Comparison of ENCODE assay signal across 16 cellular contexts in genomic region chr15:88658070-88658965, GRCh38. TPM values are rescaled to one million over a fixed set of nuclear protein-coding genes. Genes with fewer than 3 reads are reported as not detected.
DNase-seq lines count a peak whose midpoint lies in the region; ATAC-seq, FAIRE-seq and TF ChIP-seq lines count a peak whose summit lies in the region.
"Had no signal": no experiment of that assay in that cellular context is flagged by ENCODE, and none has a peak within 500 bp of the region (broad histone marks: within the 10 kb centered on the region; RNA-seq: fewer than 3 reads in every experiment).

No MANE protein-coding gene starts in this region.

- no peak overlapping the region for H3K23ac ChIP-seq in IMR-90 (ENCODE audit: low read depth, low read length)

- peak; percentile 60 for FAIRE-seq in bronchial epithelial cell (lab: Jason Lieb, UNC)
- FAIRE-seq: colon, D721Med had no signal

- peaks cover 31 to 79% (median 50%) of the 10 kb centered on the region in 4 donors for H3K4me1 Mint-ChIP-seq in CD4-positive, alpha-beta memory T cell
- peaks cover 56% of the 10 kb centered on the region for H3K4me1 Mint-ChIP-seq in osteocyte (ENCODE audit: unreplicated experiment)

- in situ Hi-C loops in IMR-90 (cut with MboI; ENCODE audit: low sequenced_read_pairs): loop anchor here (25.0 kb wide), 2 partner anchors 179 to 504 kb away; no protein-coding TSS in a partner anchor

- POLR2A ChIA-PET in CD4-positive, alpha-beta memory T cell (lab: Charles Lee; ENCODE audit: partially characterized antibody): interaction anchor here (0.6 to 9.2 kb wide), 4 partner anchors 8 to 36 kb away, joined by 3 to 113 read pairs (median 4); no protein-coding TSS in a partner anchor
- POLR2A ChIA-PET in IMR-90 (lab: Charles Lee; ENCODE audit: unreplicated experiment): interaction anchor here (0.6 kb wide), 1 partner anchor 12 kb away, joined by 3 read pairs; no protein-coding TSS in a partner anchor

- no peak overlapping the region for H3K27ac ChIP-seq in CD4-positive, alpha-beta memory T cell (ENCODE audit: low read depth, low read length)
- no peak overlapping the region for H3K27ac ChIP-seq in IMR-90 (ENCODE audit: insufficient read depth, low read length)
- H3K27ac ChIP-seq: foreskin keratinocyte, left lung had no signal

- H3K4me3 Mint-ChIP-seq in CD4-positive, alpha-beta memory T cell: no peak overlapping the region
- H3K4me3 Mint-ChIP-seq in osteocyte (ENCODE audit: unreplicated experiment): no peak overlapping the region

- peaks cover 7% of the 10 kb centered on the region for H3K9me1 ChIP-seq in IMR-90 (ENCODE audit: insufficient read depth, low read length)

- H3K36me3 Mint-ChIP-seq in CD4-positive, alpha-beta memory T cell: peaks cover 9 to 18% of the 10 kb centered on the region in 2 donors
- H3K36me3 Mint-ChIP-seq in osteocyte (ENCODE audit: unreplicated experiment): no peaks in the 10 kb centered on the region

- H3K4me1 ChIP-seq in CD4-positive, alpha-beta memory T cell (ENCODE audit: insufficient read depth, low read length): peaks cover 52% of the 10 kb centered on the region
- peaks cover 13% of the 10 kb centered on the region for H3K4me1 ChIP-seq in IMR-90 (ENCODE audit: control insufficient read depth, insufficient read depth, low read length)

- peak overlapping the region; percentile 26; the same call in 1 of the 2 replicates for H2BK20ac ChIP-seq in IMR-90 (ENCODE audit: low read depth, low read length)

- 0 out of 2 replicates have a peak overlapping the region, but pooled peaks have one; percentile 45 for H3K14ac ChIP-seq in IMR-90 (replicated peaks; ENCODE audit: low read depth, low read length)

- intact Hi-C loops in CD4-positive, alpha-beta memory T cell (cut with micrococcal nuclease): no loop called here
- intact Hi-C loops in IMR-90 (cut with micrococcal nuclease): loop anchor here (5.0 kb wide), 2 partner anchors 359 to 399 kb away; no protein-coding TSS in a partner anchor

- peak overlapping the region; percentile 59; the same call in 1 of the 3 replicates for H2BK15ac ChIP-seq in IMR-90 (ENCODE audit: low read depth, low read length)

- H3K4me2 ChIP-seq in IMR-90 (ENCODE audit: low read depth, low read length): no peak overlapping the region

- TF ChIP-seq CTCF in IMR-90 (conservative IDR thresholded peaks at IDR 0.05; ENCODE audit: low read depth, low read length): no peak
- no peak for TF ChIP-seq CTCF in bronchial epithelial cell (IDR thresholded peaks at IDR 0.05; ENCODE audit: insufficient read depth, low read length, severe bottlenecking)
- TF ChIP-seq CTCF in osteocyte (IDR thresholded peaks at IDR 0.05): no peak

- no peak for ATAC-seq in IMR-90 (ENCODE audit: low read depth)
- no peak for ATAC-seq in GM21737 (IDR thresholded peaks at IDR 0.05; ENCODE audit: unreplicated experiment)
- ATAC-seq in GM18873 (IDR thresholded peaks at IDR 0.05; ENCODE audit: low FRiP score, unreplicated experiment): no peak

- no peak overlapping the region; the same call in 1 of the 2 replicates for H2AK5ac ChIP-seq in IMR-90 (ENCODE audit: low read depth, low read length)

- no peaks in the 10 kb centered on the region for H3K9me3 Mint-ChIP-seq in CD4-positive, alpha-beta memory T cell
- H3K9me3 Mint-ChIP-seq in osteocyte (ENCODE audit: unreplicated experiment): no peaks in the 10 kb centered on the region

- peak overlapping the region; percentile 19; the same call in 1 of the 2 replicates for H2BK120ac ChIP-seq in IMR-90 (ENCODE audit: low read depth, low read length)

- H3K4ac ChIP-seq in IMR-90 (ENCODE audit: low read depth, low read length): peak overlapping the region; percentile 12; the same call in 1 of the 2 replicates

- H3K27me3 Mint-ChIP-seq in CD4-positive, alpha-beta memory T cell: no peaks in the 10 kb centered on the region
- H3K27me3 Mint-ChIP-seq in osteocyte (ENCODE audit: unreplicated experiment): no peaks in the 10 kb centered on the region

- H3K27ac Mint-ChIP-seq in CD4-positive, alpha-beta memory T cell: peak overlapping the region in 4 of 7 donors; percentile 41 to 86 (median 80)
- peak overlapping the region; percentile 41 for H3K27ac Mint-ChIP-seq in osteocyte (ENCODE audit: unreplicated experiment)

- no CpG with 5 or more reads among the region's 13 CpGs for WGBS in IMR-90 (ENCODE audit: extremely low coverage in 2 of 2, insufficient read length in 1 of 2), 2 experiments

- no peaks in the 10 kb centered on the region for H3K36me3 ChIP-seq in CD4-positive, alpha-beta memory T cell (ENCODE audit: insufficient read depth, low read length)
- H3K36me3 ChIP-seq in IMR-90 (ENCODE audit: control insufficient read depth, insufficient read depth, low read length) (no peaks in the 10 kb centered on the region), bronchial epithelial cell (ENCODE audit: control insufficient read depth, insufficient read depth, low read length) (no peaks in the 10 kb centered on the region)

- dilution Hi-C loops in IMR-90 (cut with HindIII; ENCODE audit: low sequenced_read_pairs, unreplicated experiment): no loop called here

- H3K79me1 ChIP-seq in IMR-90 (ENCODE audit: low read depth in 1 of 2, low read length in 2 of 2): no peaks in the 10 kb centered on the region

- H3K9me3 ChIP-seq in CD4-positive, alpha-beta memory T cell (ENCODE audit: control insufficient read depth in 1 of 2, low read length in 2 of 2): no peaks in the 10 kb centered on the region
- H3K9me3 ChIP-seq in IMR-90 (ENCODE audit: control insufficient read depth, insufficient read depth, low read length): no peaks in the 10 kb centered on the region
- H3K9me3 ChIP-seq: left lung had no signal

- H3K9ac ChIP-seq in IMR-90 (ENCODE audit: low read depth, low read length): no peak overlapping the region

- CTCF ChIA-PET in CD4-positive, alpha-beta memory T cell (lab: Charles Lee; ENCODE audit: partially characterized antibody): interaction anchor here (9.8 kb wide), 1 partner anchor 33 kb away, joined by 95 read pairs; no protein-coding TSS in a partner anchor
- CTCF ChIA-PET in IMR-90 (lab: Yijun Ruan, JAX): interaction anchor here (3.1 kb wide), 1 partner anchor 176 kb away, joined by 16 read pairs; no protein-coding TSS in a partner anchor

- H2AK9ac ChIP-seq in IMR-90 (replicated peaks; ENCODE audit: low read depth, low read length, poor library complexity): no peak overlapping the region

- no peak overlapping the region for H3K4me3 ChIP-seq in CD4-positive, alpha-beta memory T cell (ENCODE audit: low read length in 2 of 2)
- H3K4me3 ChIP-seq in IMR-90 (ENCODE audit: insufficient read depth, low read depth, low read length) (no peak overlapping the region), bronchial epithelial cell (ENCODE audit: low read depth, low read length) (no peak overlapping the region)
- H3K4me3 ChIP-seq: left lung had no signal

- H4K91ac ChIP-seq in IMR-90 (ENCODE audit: insufficient read depth, low read depth, low read length): 0 out of 2 replicates have a peak overlapping the region, but pooled peaks have one; percentile 4

- BruUV-seq in IMR-90 (replicated peaks; lab: Mats Ljungman, UMichigan): no TSS peak

- H3K56ac ChIP-seq in IMR-90 (ENCODE audit: extremely low read depth, insufficient read depth, low read length): no peak overlapping the region

- no peak overlapping the region for H4K5ac ChIP-seq in IMR-90 (ENCODE audit: low read depth, low read length)

- TF ChIP-seq POLR2A in IMR-90 (IDR thresholded peaks at IDR 0.05; ENCODE audit: low read depth, low read length): no peak

- H2BK5ac ChIP-seq in IMR-90 (ENCODE audit: low read depth, low read length, poor library complexity, severe bottlenecking): no peak overlapping the region

- TF ChIP-seq RAD21 in IMR-90 (IDR thresholded peaks at IDR 0.05; ENCODE audit: low read length): no peak

- no peaks in the 10 kb centered on the region for H3K27me3 ChIP-seq in CD4-positive, alpha-beta memory T cell (ENCODE audit: insufficient read depth, low read length)
- H3K27me3 ChIP-seq in IMR-90 (ENCODE audit: control insufficient read depth, insufficient read depth, low read length) (no peaks in the 10 kb centered on the region), bronchial epithelial cell (ENCODE audit: control insufficient read depth, insufficient read depth, low read length) (no peaks in the 10 kb centered on the region)
- H3K27me3 ChIP-seq: foreskin keratinocyte, left lung had no signal

- no peak overlapping the region for H3K18ac ChIP-seq in IMR-90 (ENCODE audit: low read depth, low read length)

- no peak for DNase-seq in CD4-positive, alpha-beta memory T cell
- DNase-seq in IMR-90: no peak
- DNase-seq in bronchial epithelial cell (ENCODE audit: low read depth): no peak
- DNase-seq in osteocyte (ENCODE audit: extremely low spot score, unreplicated experiment): peak; percentile 68
- DNase-seq in GM19238 (ENCODE audit: insufficient read length, low spot score): no peak
- DNase-seq in iPS-NIHi11 (ENCODE audit: low spot score): no peak
- DNase-seq: activated CD4-positive, alpha-beta T cell treated with anti-CD3 and anti-CD28 coated beads for 1 hour; left lung; NCI-H748 treated with DMSO at 0.1 percent for 48 hours; stimulated activated CD4-positive, alpha-beta T cell treated with anti-CD3 and anti-CD28 coated beads, Interleukin-2, amount 100 ng/mL, for 48 hours; T-helper 9 cell had no signal

- no peaks in the 10 kb centered on the region for H4K20me1 ChIP-seq in IMR-90 (ENCODE audit: insufficient read depth, low read length)

- H2AFZ ChIP-seq in IMR-90 (replicated peaks; ENCODE audit: low read length, poor library complexity): peak overlapping the region; percentile 9

- no peak overlapping the region; a peak in 2 of 4 replicates for H4K8ac ChIP-seq in IMR-90 (ENCODE audit: low read depth in 2 of 2, low read length in 2 of 2)

TF ChIP-seq in IMR-90, 13 proteins besides CTCF, POLR2A, EP300 and RAD21 (continues in another document):
- TF ChIP-seq NFE2L2 (IDR thresholded peaks at IDR 0.05; ENCODE audit: low read depth, low read length) (no peak), BHLHE40 (IDR thresholded peaks at IDR 0.05; ENCODE audit: low read depth, low read length) (no peak)

RNA-seq across cellular contexts. Expression of gene ISG20, which starts 19.5 kb away (rescaled TPM):
- total RNA-seq in CD4-positive, alpha-beta memory T cell: 100 to 1,000 TPM; 144 to 153 TPM
- 100 to 1,000 TPM; 494 to 667 TPM for polyA plus RNA-seq in CD4-positive, alpha-beta memory T cell
- 0.72 and 1.1 TPM in 2 replicates for total RNA-seq in IMR-90 (2012; rRNA removed)
- 1.2 and 3.1 TPM in 2 replicates for polyA plus RNA-seq in IMR-90 (2012; rRNA removed)
- 1.7 and 3.0 TPM in 2 replicates for polyA plus RNA-seq in IMR-90 (2012; cell fraction: cytosol; rRNA removed)
- polyA plus RNA-seq in IMR-90 (2012; cell fraction: nucleus; rRNA removed; ENCODE audit: low replicate concordance): 3.5 and 5.7 TPM in 2 replicates
- 18.4 and 99.9 TPM in 2 replicates for total RNA-seq in bronchial epithelial cell
- total RNA-seq in osteocyte: 8.4 and 10.2 TPM in 2 replicates

RNA-seq across cellular contexts. Expression of gene AEN, which starts 37.2 kb away (rescaled TPM):
- total RNA-seq in CD4-positive, alpha-beta memory T cell: 10 to 100 TPM; 54.5 to 56.8 TPM
- 10 to 100 TPM; 33.2 to 35.8 TPM for polyA plus RNA-seq in CD4-positive, alpha-beta memory T cell
- total RNA-seq in IMR-90 (2012; rRNA removed) (85.5 and 91.4 TPM in 2 replicates), bronchial epithelial cell (31.7 and 48.4 TPM in 2 replicates), osteocyte (25.1 and 26.8 TPM in 2 replicates)
- 48.6 and 55.4 TPM in 2 replicates for polyA plus RNA-seq in IMR-90 (2012; rRNA removed)
- polyA plus RNA-seq in IMR-90 (2012; cell fraction: cytosol; rRNA removed): 28.8 and 37.7 TPM in 2 replicates
- polyA plus RNA-seq in IMR-90 (2012; cell fraction: nucleus; rRNA removed; ENCODE audit: low replicate concordance): 139 and 157 TPM in 2 replicates
